ENCODE assay signal across 18 cellular contexts in the genomic region with DNA sequence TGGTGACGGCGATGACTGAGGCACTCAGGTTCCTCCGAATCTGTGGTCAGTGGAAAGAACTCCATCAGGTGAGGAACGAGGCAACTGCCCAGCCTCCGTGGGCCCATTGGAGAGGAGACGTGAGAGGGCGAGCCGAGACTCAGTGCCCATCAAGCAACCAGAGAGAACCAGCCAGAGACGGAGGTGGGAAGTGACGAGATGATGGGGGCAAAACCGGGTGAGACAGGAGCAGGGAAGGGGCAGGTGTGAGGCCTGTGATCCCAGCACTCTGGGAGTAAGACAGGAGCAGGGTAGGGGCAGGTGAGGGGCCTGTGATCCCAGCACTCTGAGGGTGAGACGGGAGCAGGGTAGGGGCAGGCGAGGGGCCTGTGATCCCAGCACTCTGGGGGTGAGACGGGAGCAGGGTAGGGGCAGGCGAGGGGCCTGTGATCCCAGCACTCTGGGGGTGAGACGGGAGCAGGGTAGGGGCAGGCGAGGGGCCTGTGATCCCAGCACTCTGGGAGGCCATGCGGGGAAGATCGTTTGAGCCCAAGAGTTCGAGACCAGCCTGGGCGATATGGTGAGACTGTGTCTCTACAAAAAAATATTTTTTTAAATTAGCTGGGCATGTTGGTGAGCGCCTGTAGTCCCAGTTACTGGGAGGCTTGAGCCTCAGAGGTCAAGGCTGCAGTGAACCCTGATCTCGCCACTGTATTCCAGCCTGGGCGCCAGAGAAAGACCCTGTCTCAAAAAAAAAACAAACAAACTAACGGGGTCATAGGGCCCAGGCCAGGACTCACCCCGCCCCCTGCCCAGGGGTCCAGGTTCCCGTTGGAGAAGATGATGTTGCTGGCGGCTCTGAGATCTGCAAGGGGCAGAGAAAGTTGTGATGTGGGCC. TPM values are rescaled to one million over a fixed set of nuclear protein-coding genes. Genes with fewer than 3 reads are reported as not detected.
DNase-seq lines count a peak whose midpoint lies in the region; ATAC-seq and TF ChIP-seq lines count a peak whose summit lies in the region.
"Had no signal": no experiment of that assay in that cellular context is flagged by ENCODE, and none has a peak within 500 bp of the region (broad histone marks: within the 10 kb centered on the region; RNA-seq: fewer than 3 reads in every experiment).

No MANE protein-coding gene starts in this region.

- H3K4me1 Mint-ChIP-seq in MCF 10A (ENCODE audit: insufficient read depth, unreplicated experiment) = no peaks in the 10 kb centered on the region
- H3K4me1 Mint-ChIP-seq in activated T-helper 2 cell treated with anti-CD3 and anti-CD28 coated beads, Interferon-gamma antibody, Interleukin-2, Interleukin-4, amounts not matched to agents 10 μg/mL and 5 μg/mL and 100 μg/mL, durations not matched to agents 14 hours and 24 hours and 36 hours (ENCODE audit: low read depth) = no peaks in the 10 kb centered on the region
- peaks cover 14% of the 10 kb centered on the region for H3K4me1 Mint-ChIP-seq in stimulated activated effector memory CD8-positive, alpha-beta T cell treated with anti-CD3 and anti-CD28 coated beads, Interleukin-12 subunit alpha, Interleukin-12 subunit beta, amount 100 ng/mL, for 72 hours

- H3K4me3 Mint-ChIP-seq in MCF 10A (ENCODE audit: unreplicated experiment) = no peak overlapping the region
- H3K4me3 Mint-ChIP-seq in activated T-helper 2 cell treated with anti-CD3 and anti-CD28 coated beads, Interferon-gamma antibody, Interleukin-2, Interleukin-4, amounts not matched to agents 10 μg/mL and 5 μg/mL and 100 μg/mL, durations not matched to agents 14 hours and 24 hours and 36 hours (ENCODE audit: low read depth) = peak overlapping the region; percentile 54
- H3K4me3 Mint-ChIP-seq in stimulated activated effector memory CD8-positive, alpha-beta T cell treated with anti-CD3 and anti-CD28 coated beads, Interleukin-12 subunit alpha, Interleukin-12 subunit beta, amount 100 ng/mL, for 72 hours = no peak overlapping the region

- H3K27ac ChIP-seq in mammary epithelial cell (ENCODE audit: insufficient read depth, low read depth, low read length) = no peak overlapping the region
- H3K27ac ChIP-seq: C4-2B had no signal

- H3K4me3 ChIP-seq in mammary epithelial cell (replicated peaks in 1 of 3; ENCODE audit: insufficient read depth in 1 of 3, low read depth in 2 of 3, low read length in 3 of 3) (no peak overlapping the region), H7 (ENCODE audit: insufficient read depth, low read depth, low read length) (no peak overlapping the region)

- no peaks in the 10 kb centered on the region for H3K9me3 Mint-ChIP-seq in MCF 10A (ENCODE audit: unreplicated experiment)
- no peaks in the 10 kb centered on the region for H3K9me3 Mint-ChIP-seq in activated T-helper 2 cell treated with anti-CD3 and anti-CD28 coated beads, Interferon-gamma antibody, Interleukin-2, Interleukin-4, amounts not matched to agents 10 μg/mL and 5 μg/mL and 100 μg/mL, durations not matched to agents 14 hours and 24 hours and 36 hours
- H3K9me3 Mint-ChIP-seq in stimulated activated effector memory CD8-positive, alpha-beta T cell treated with anti-CD3 and anti-CD28 coated beads, Interleukin-12 subunit alpha, Interleukin-12 subunit beta, amount 100 ng/mL, for 72 hours = no peaks in the 10 kb centered on the region

- in situ Hi-C loops in mammary epithelial cell (cut with MboI; ENCODE audit: low sequenced_read_pairs in 2 of 2) = no loop called here

- no peak overlapping the region for H3K4me2 ChIP-seq in mammary epithelial cell (ENCODE audit: insufficient read depth, low read depth, low read length)

- H3K27me3 ChIP-seq in mammary epithelial cell (ENCODE audit: insufficient read depth, low read length) = no peaks in the 10 kb centered on the region
- peaks cover 26% of the 10 kb centered on the region for H3K27me3 ChIP-seq in H7 (ENCODE audit: control insufficient read depth, insufficient read depth, low read length)

- H3K36me3 Mint-ChIP-seq in MCF 10A (ENCODE audit: insufficient read depth, unreplicated experiment) = peaks cover 17% of the 10 kb centered on the region
- peaks cover 26% of the 10 kb centered on the region for H3K36me3 Mint-ChIP-seq in activated T-helper 2 cell treated with anti-CD3 and anti-CD28 coated beads, Interferon-gamma antibody, Interleukin-2, Interleukin-4, amounts not matched to agents 10 μg/mL and 5 μg/mL and 100 μg/mL, durations not matched to agents 14 hours and 24 hours and 36 hours (ENCODE audit: low read depth)
- H3K36me3 Mint-ChIP-seq in stimulated activated effector memory CD8-positive, alpha-beta T cell treated with anti-CD3 and anti-CD28 coated beads, Interleukin-12 subunit alpha, Interleukin-12 subunit beta, amount 100 ng/mL, for 72 hours = peaks cover 40% of the 10 kb centered on the region

- H3K4me1 ChIP-seq in mammary epithelial cell (ENCODE audit: insufficient read depth, low read length) = peaks cover 5% of the 10 kb centered on the region

- CTCF ChIA-PET in MCF 10A (lab: Yijun Ruan, JAX) (interaction anchor here (0.6 kb wide), 1 partner anchor 193 kb away, joined by 3 read pairs; no protein-coding TSS in a partner anchor), mammary epithelial cell (lab: Charles Lee; ENCODE audit: low non-redundant PET) (no interaction called here)

- H3K79me2 ChIP-seq in mammary epithelial cell (ENCODE audit: insufficient read depth, low read length) = no peaks in the 10 kb centered on the region

- TF ChIP-seq CTCF in MCF 10A (IDR thresholded peaks at IDR 0.05; ENCODE audit: unreplicated experiment) (no peak), mammary epithelial cell (conservative IDR thresholded peaks at IDR 0.05 in 1 of 2, IDR thresholded peaks at IDR 0.05 in 1 of 2; ENCODE audit: extremely low read depth in 1 of 2, insufficient read depth in 1 of 2, low read depth in 1 of 2, low read length in 2 of 2) (no peak)

- no peaks in the 10 kb centered on the region for H3K9me3 ChIP-seq in mammary epithelial cell (replicated peaks; ENCODE audit: insufficient read depth, low read length)

- no peaks in the 10 kb centered on the region for H3K27me3 Mint-ChIP-seq in MCF 10A (ENCODE audit: insufficient read depth, unreplicated experiment)
- H3K27me3 Mint-ChIP-seq in activated T-helper 2 cell treated with anti-CD3 and anti-CD28 coated beads, Interferon-gamma antibody, Interleukin-2, Interleukin-4, amounts not matched to agents 10 μg/mL and 5 μg/mL and 100 μg/mL, durations not matched to agents 14 hours and 24 hours and 36 hours (ENCODE audit: low read depth) = no peaks in the 10 kb centered on the region

- no peak overlapping the region for H3K9ac ChIP-seq in mammary epithelial cell (ENCODE audit: insufficient read depth, low read length)

- H3K36me3 ChIP-seq in mammary epithelial cell (ENCODE audit: insufficient read depth, low read length) (no peaks in the 10 kb centered on the region), H7 (replicated peaks; ENCODE audit: control insufficient read depth, insufficient read depth, low read length) (peaks cover 2% of the 10 kb centered on the region; the same call in 1 of the 2 replicates)

- H4K20me1 ChIP-seq in mammary epithelial cell (ENCODE audit: insufficient read depth, low read length) = no peaks in the 10 kb centered on the region

- no peak for DNase-seq in MCF 10A (ENCODE audit: unreplicated experiment)
- no peak for DNase-seq in mammary epithelial cell
- DNase-seq in H7 = peak; percentile 49
- no peak for DNase-seq in activated T-helper 2 cell treated with anti-CD3 and anti-CD28 coated beads, Interferon-gamma antibody, Interleukin-2, Interleukin-4, amounts not matched to agents 10 μg/mL and 5 μg/mL and 100 μg/mL, durations not matched to agents 14 hours and 24 hours and 36 hours (ENCODE audit: low spot score)
- no peak for DNase-seq in stimulated activated effector memory CD8-positive, alpha-beta T cell treated with anti-CD3 and anti-CD28 coated beads, Interleukin-12 subunit alpha, Interleukin-12 subunit beta, amount 100 ng/mL, for 72 hours (ENCODE audit: low spot score in 2 of 2)
- DNase-seq in GF-D8 (lab: John Stamatoyannopoulos, UW) = no peak
- DNase-seq in 8988T = no peak
- DNase-seq: ACHN, DMS153, GDM1, GOT3, NCI-H1105, NCI-H2081, NCI-H446 treated with DMSO at 0.1 percent for 48 hours, SHP77 treated with DMSO at 0.1 percent for 48 hours had no signal

- WGBS in mammary epithelial cell (ENCODE audit: low coverage, missing lambda C conversion rate) = 95% methylated on average over 12 of the region's 28 CpGs

- no peak overlapping the region for H2AFZ ChIP-seq in mammary epithelial cell (ENCODE audit: low read depth, low read length)

- no TSS peak for BruUV-seq in MCF 10A (replicated peaks; lab: Mats Ljungman, UMichigan)
- BruUV-seq in mammary epithelial cell (replicated peaks; lab: Mats Ljungman, UMichigan) = no TSS peak

- intact Hi-C loops in MCF 10A (cut with micrococcal nuclease) (no loop called here), mammary epithelial cell (cut with micrococcal nuclease) (no loop called here)
- intact Hi-C loops in activated T-helper 2 cell treated with anti-CD3 and anti-CD28 coated beads, Interferon-gamma antibody, Interleukin-2, Interleukin-4, amounts not matched to agents 10 μg/mL and 5 μg/mL and 100 μg/mL, durations not matched to agents 14 hours and 24 hours and 36 hours (cut with micrococcal nuclease) = no loop called here

- H3K27ac Mint-ChIP-seq in MCF 10A (ENCODE audit: low read depth, unreplicated experiment) = peak overlapping the region; percentile 33
- H3K27ac Mint-ChIP-seq in activated T-helper 2 cell treated with anti-CD3 and anti-CD28 coated beads, Interferon-gamma antibody, Interleukin-2, Interleukin-4, amounts not matched to agents 10 μg/mL and 5 μg/mL and 100 μg/mL, durations not matched to agents 14 hours and 24 hours and 36 hours = no peak overlapping the region
- H3K27ac Mint-ChIP-seq in stimulated activated effector memory CD8-positive, alpha-beta T cell treated with anti-CD3 and anti-CD28 coated beads, Interleukin-12 subunit alpha, Interleukin-12 subunit beta, amount 100 ng/mL, for 72 hours = peak overlapping the region; percentile 75

- POLR2A ChIA-PET in MCF 10A (lab: Yijun Ruan, JAX) = no interaction called here

- no peak for ATAC-seq in stimulated activated effector memory CD8-positive, alpha-beta T cell treated with anti-CD3 and anti-CD28 coated beads, Interleukin-12 subunit alpha, Interleukin-12 subunit beta, amount 100 ng/mL, for 72 hours
- ATAC-seq: SK-N-SH treated with all-trans-retinoic acid at 6 μM for 48 hours had no signal

- dilution Hi-C loops in mammary epithelial cell (cut with HindIII; ENCODE audit: low sequenced_read_pairs) = no loop called here

RNA-seq across cellular contexts. Expression of a gene that starts 3.4 kb away (rescaled TPM):
- 139 and 157 TPM in 2 replicates for total RNA-seq in MCF 10A (2022)
- 10 to 100 TPM; 52.3 to 80.7 TPM for total RNA-seq in mammary epithelial cell
- 43.7 TPM for polyA plus RNA-seq in mammary epithelial cell
- polyA minus RNA-seq in mammary epithelial cell = 19.0 TPM
- 15.8 and 18.2 TPM in 2 replicates for total RNA-seq in H7 (2014; rRNA removed; shearing (Covaris generic))
- 318 and 321 TPM in 2 replicates for total RNA-seq in activated T-helper 2 cell treated with anti-CD3 and anti-CD28 coated beads, Interferon-gamma antibody, Interleukin-2, Interleukin-4, amounts not matched to agents 10 μg/mL and 5 μg/mL and 100 μg/mL, durations not matched to agents 14 hours and 24 hours and 36 hours

RNA-seq across cellular contexts. Expression of a gene that starts 24.4 kb away (rescaled TPM):
- 46.5 and 49.1 TPM in 2 replicates for total RNA-seq in MCF 10A (2022)
- total RNA-seq in mammary epithelial cell = 10 to 100 TPM; 62.3 to 67.0 TPM
- polyA plus RNA-seq in mammary epithelial cell = 48.3 TPM
- polyA minus RNA-seq in mammary epithelial cell = 33.1 TPM
- total RNA-seq in H7 (2014; rRNA removed; shearing (Covaris generic)) = 70.5 and 70.9 TPM in 2 replicates
- 47.5 and 52.2 TPM in 2 replicates for total RNA-seq in activated T-helper 2 cell treated with anti-CD3 and anti-CD28 coated beads, Interferon-gamma antibody, Interleukin-2, Interleukin-4, amounts not matched to agents 10 μg/mL and 5 μg/mL and 100 μg/mL, durations not matched to agents 14 hours and 24 hours and 36 hours

RNA-seq across cellular contexts. Expression of a gene that starts 27.8 kb away (rescaled TPM):
- 0.61 and 1.4 TPM in 2 replicates for total RNA-seq in MCF 10A (2022)
- under 1 TPM in 1 of 2 donors, not detected in 1; under 0.01 TPM for total RNA-seq in mammary epithelial cell
- polyA plus RNA-seq in mammary epithelial cell = 0.02 TPM
- polyA minus RNA-seq in mammary epithelial cell = not detected
- total RNA-seq in H7 (2014; rRNA removed; shearing (Covaris generic)) = 0.33 and 0.52 TPM in 2 replicates
- 0.07 TPM in 1 of 2 replicates, not detected in the other for total RNA-seq in activated T-helper 2 cell treated with anti-CD3 and anti-CD28 coated beads, Interferon-gamma antibody, Interleukin-2, Interleukin-4, amounts not matched to agents 10 μg/mL and 5 μg/mL and 100 μg/mL, durations not matched to agents 14 hours and 24 hours and 36 hours
- total RNA-seq: RPMI7951 had no signal

RNA-seq across cellular contexts. Expression of a gene that starts 33.8 kb away (rescaled TPM):
- 1.0 and 3.7 TPM in 2 replicates for total RNA-seq in MCF 10A (2022)
- 1 to 10 TPM; 5.3 to 7.5 TPM for total RNA-seq in mammary epithelial cell
- 3.9 TPM for polyA plus RNA-seq in mammary epithelial cell
- 14.2 TPM for polyA minus RNA-seq in mammary epithelial cell
- total RNA-seq in H7 (2014; rRNA removed; shearing (Covaris generic)) = 9.0 and 14.9 TPM in 2 replicates
- total RNA-seq in activated T-helper 2 cell treated with anti-CD3 and anti-CD28 coated beads, Interferon-gamma antibody, Interleukin-2, Interleukin-4, amounts not matched to agents 10 μg/mL and 5 μg/mL and 100 μg/mL, durations not matched to agents 14 hours and 24 hours and 36 hours = 20.0 and 22.3 TPM in 2 replicates

RNA-seq across cellular contexts. Expression of a gene that starts 40.8 kb away (rescaled TPM):
- total RNA-seq in MCF 10A (2022) (5.7 and 15.7 TPM in 2 replicates), mammary epithelial cell (1 to 10 TPM; 1.0 to 6.9 TPM)
- 3.9 TPM for polyA plus RNA-seq in mammary epithelial cell
- polyA minus RNA-seq in mammary epithelial cell = 1.7 TPM
- total RNA-seq in H7 (2014; rRNA removed; shearing (Covaris generic)) = 59.7 and 59.9 TPM in 2 replicates
- total RNA-seq in activated T-helper 2 cell treated with anti-CD3 and anti-CD28 coated beads, Interferon-gamma antibody, Interleukin-2, Interleukin-4, amounts not matched to agents 10 μg/mL and 5 μg/mL and 100 μg/mL, durations not matched to agents 14 hours and 24 hours and 36 hours = 26.5 and 27.1 TPM in 2 replicates
